ENCODE assay signal across 26 cellular contexts in the genomic region with DNA sequence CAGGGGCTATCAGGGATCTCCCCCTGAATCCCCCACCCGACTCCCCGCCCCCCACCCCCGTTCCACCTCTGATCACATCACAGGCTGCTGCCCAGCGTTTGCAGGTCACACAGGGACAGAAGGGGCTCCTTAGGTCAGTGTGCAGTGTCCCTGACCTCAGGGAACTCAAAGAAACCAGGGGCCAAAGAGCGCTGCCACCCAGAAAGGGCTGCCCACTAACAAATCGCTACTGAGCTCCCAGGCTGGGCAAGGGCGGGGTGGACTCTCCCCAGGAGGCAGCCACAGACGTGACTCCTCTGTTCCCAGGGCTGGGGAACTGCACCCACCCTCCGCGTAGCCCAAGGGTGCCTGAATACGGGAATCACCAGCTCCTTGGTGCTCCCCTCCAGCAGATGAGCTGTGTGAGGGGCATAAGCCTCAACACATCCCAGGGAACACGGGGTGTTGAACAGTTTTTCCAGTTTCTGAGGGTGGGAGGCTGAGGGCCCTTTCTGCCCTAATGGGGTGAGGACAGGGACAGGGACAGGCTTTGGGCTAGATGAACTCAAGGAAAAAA. TPM values are rescaled to one million over a fixed set of nuclear protein-coding genes. Genes with fewer than 3 reads are reported as not detected.
DNase-seq lines count a peak whose midpoint lies in the region; ATAC-seq and TF ChIP-seq lines count a peak whose summit lies in the region.
"Had no signal": no experiment of that assay in that cellular context is flagged by ENCODE, and none has a peak within 500 bp of the region (broad histone marks: within the 10 kb centered on the region; RNA-seq: fewer than 3 reads in every experiment).

No MANE protein-coding gene starts in this region.

- H3K9me3 ChIP-seq in HEK293 (ENCODE audit: control insufficient read depth, insufficient read depth, low read depth, low read length) (no peaks in the 10 kb centered on the region), right lobe of liver (no peaks in the 10 kb centered on the region), thyroid gland (no peaks in the 10 kb centered on the region)
- H3K9me3 ChIP-seq: ovary, SK-N-SH had no signal

- H3K36me3 Mint-ChIP-seq in chondrocyte (ENCODE audit: low read depth): peaks cover 22% of the 10 kb centered on the region
- H3K36me3 Mint-ChIP-seq: activated naive CD8-positive, alpha-beta T cell treated with anti-CD3 and anti-CD28 coated beads, Interleukin-2, amount 10 ng/mL, durations not matched to agents 7 days and 5 days had no signal

- H3K9me3 Mint-ChIP-seq in chondrocyte (ENCODE audit: low read depth): no peaks in the 10 kb centered on the region
- H3K9me3 Mint-ChIP-seq: activated naive CD8-positive, alpha-beta T cell treated with anti-CD3 and anti-CD28 coated beads, Interleukin-2, amount 10 ng/mL, durations not matched to agents 7 days and 5 days; activated T-cell treated with anti-CD3 and anti-CD28 coated beads, Interleukin-2, amount 50 U/mL, for 24 hours; nephron progenitor cell; stimulated activated naive CD8-positive, alpha-beta T cell treated with anti-CD3 and anti-CD28 coated beads, Interleukin-15, Interleukin-2, amounts not matched to agents 100 ng/mL and 50 ng/mL, for 24 hours; WTC11 had no signal

- TF ChIP-seq POLR2A in right lobe of liver (IDR thresholded peaks at IDR 0.05): no peak
- no peak for TF ChIP-seq POLR2A in thyroid gland (IDR thresholded peaks at IDR 0.05)
- TF ChIP-seq POLR2A in erythroblast (IDR thresholded peaks at IDR 0.05; ENCODE audit: low read length): no peak

- no peak overlapping the region for H3K4me3 ChIP-seq in HEK293 (ENCODE audit: low read depth, low read length)
- H3K4me3 ChIP-seq in right lobe of liver: no peak overlapping the region
- H3K4me3 ChIP-seq in thyroid gland (replicated peaks in 1 of 3): no peak overlapping the region
- H3K4me3 ChIP-seq: lung, ovary had no signal

- no peaks in the 10 kb centered on the region for H3K27me3 Mint-ChIP-seq in chondrocyte (ENCODE audit: low read depth)
- H3K27me3 Mint-ChIP-seq: activated naive CD8-positive, alpha-beta T cell treated with anti-CD3 and anti-CD28 coated beads, Interleukin-2, amount 10 ng/mL, durations not matched to agents 7 days and 5 days; activated T-cell treated with anti-CD3 and anti-CD28 coated beads, Interleukin-2, amount 50 U/mL, for 24 hours; stimulated activated naive CD8-positive, alpha-beta T cell treated with anti-CD3 and anti-CD28 coated beads, Interleukin-15, Interleukin-2, amounts not matched to agents 100 ng/mL and 50 ng/mL, for 24 hours had no signal

- peak in 3 of 4 donors; percentile 8 to 66 (median 8) for ATAC-seq in right lobe of liver
- ATAC-seq: WTC11 had no signal

- H3K4me1 ChIP-seq in HEK293 (ENCODE audit: control insufficient read depth, insufficient read depth, low read length) (peaks cover 5% of the 10 kb centered on the region), right lobe of liver (peaks cover 0 to 24% (median 0%) of the 10 kb centered on the region in 4 donors), thyroid gland (peaks cover 8 to 27% of the 10 kb centered on the region in 2 donors)

- WGBS in right lobe of liver (ENCODE audit: insufficient coverage, low coverage, low lambda C conversion rate, missing lambda C conversion rate): 59% methylated on average over 6 of the region's 12 CpGs
- WGBS in thyroid gland, 2 donors: 79 to 94% methylated on average over 8 of the region's 12 CpGs

- H3K27me3 ChIP-seq in right lobe of liver: no peaks in the 10 kb centered on the region
- no peaks in the 10 kb centered on the region for H3K27me3 ChIP-seq in thyroid gland
- H3K27me3 ChIP-seq: ovary had no signal

- intact Hi-C loops in right lobe of liver (cut with DNase I) (no loop called here), thyroid gland (cut with DNase I) (no loop called here)

- H3K4me3 Mint-ChIP-seq in chondrocyte (ENCODE audit: unreplicated experiment): no peak overlapping the region
- H3K4me3 Mint-ChIP-seq: activated naive CD8-positive, alpha-beta T cell treated with anti-CD3 and anti-CD28 coated beads, Interleukin-2, amount 10 ng/mL, durations not matched to agents 7 days and 5 days; activated T-cell treated with anti-CD3 and anti-CD28 coated beads, Interleukin-2, amount 50 U/mL, for 24 hours; CD14-positive monocyte; nephron progenitor cell; stimulated activated naive CD8-positive, alpha-beta T cell treated with anti-CD3 and anti-CD28 coated beads, Interleukin-15, Interleukin-2, amounts not matched to agents 100 ng/mL and 50 ng/mL, for 24 hours; WTC11 had no signal

- peaks cover 33% of the 10 kb centered on the region for H3K4me1 Mint-ChIP-seq in chondrocyte (ENCODE audit: low read depth)
- H3K4me1 Mint-ChIP-seq: WTC11 had no signal

- in situ Hi-C loops in GM13977 (cut with MboI; ENCODE audit: low pct_unique_long_range_greater_than_20kb, low sequenced_read_pairs, unreplicated experiment): no loop called here

- H3K36me3 ChIP-seq in HEK293 (ENCODE audit: control insufficient read depth in 2 of 2, insufficient read depth in 1 of 2, low read length in 2 of 2) (peaks cover 10 to 77% of the 10 kb centered on the region in 2 experiments; a peak in 2 of 3 replicates), right lobe of liver (peaks cover 5 to 52% (median 30%) of the 10 kb centered on the region in 4 donors), thyroid gland (peaks cover 33 to 43% of the 10 kb centered on the region in 2 donors)
- H3K36me3 ChIP-seq: ovary had no signal

- POLR2A ChIA-PET in HEK293 (lab: Yijun Ruan, JAX): no interaction called here

- CTCF ChIA-PET in HEK293 (lab: Yijun Ruan, JAX): interaction anchor here (0.5 to 4.4 kb wide), 3 partner anchors 13 to 521 kb away, joined by 3 to 23 read pairs (median 6); no protein-coding TSS in a partner anchor

- TF ChIP-seq CTCF in HEK293 (tag by site-specific recombination; IDR thresholded peaks at IDR 0.05): no peak
- no peak for TF ChIP-seq CTCF in chondrocyte (IDR thresholded peaks at IDR 0.05)
- TF ChIP-seq CTCF in right lobe of liver (IDR thresholded peaks at IDR 0.05): no peak
- TF ChIP-seq CTCF in thyroid gland (IDR thresholded peaks at IDR 0.05): no peak
- TF ChIP-seq CTCF in GM13977 (IDR thresholded peaks at IDR 0.05; ENCODE audit: extremely low read depth, insufficient read depth, missing control alignments): no peak

- H3K27ac Mint-ChIP-seq in chondrocyte (ENCODE audit: unreplicated experiment): peak overlapping the region; percentile 49
- H3K27ac Mint-ChIP-seq: activated naive CD8-positive, alpha-beta T cell treated with anti-CD3 and anti-CD28 coated beads, Interleukin-2, amount 10 ng/mL, durations not matched to agents 7 days and 5 days; activated T-cell treated with anti-CD3 and anti-CD28 coated beads, Interleukin-2, amount 50 U/mL, for 24 hours; stimulated activated naive CD8-positive, alpha-beta T cell treated with anti-CD3 and anti-CD28 coated beads, Interleukin-15, Interleukin-2, amounts not matched to agents 100 ng/mL and 50 ng/mL, for 24 hours; WTC11 had no signal

- H3K27ac ChIP-seq in HEK293 (ENCODE audit: extremely low read depth, low read depth, low read length): 0 out of 2 replicates have a peak overlapping the region, but pooled peaks have one; percentile 33
- peak overlapping the region in 1 of 3 donors; percentile 24 for H3K27ac ChIP-seq in right lobe of liver
- peak overlapping the region in 2 of 3 donors; percentile 41 to 45 for H3K27ac ChIP-seq in thyroid gland
- H3K27ac ChIP-seq: epithelial cell of prostate, ovary had no signal

- no peak for DNase-seq in chondrocyte (ENCODE audit: low spot score)
- peak in 1 of 3 donors; percentile 75 for DNase-seq in right lobe of liver
- DNase-seq in thyroid gland: no peak
- DNase-seq in GM13977 (ENCODE audit: low spot score): no peak
- no peak for DNase-seq in erythroblast (lab: John Stamatoyannopoulos, UW)
- no peak for DNase-seq in NCI-H2029 treated with DMSO at 0.1 percent for 48 hours (lab: John Stamatoyannopoulos, UW)
- DNase-seq: activated CD4-positive, alpha-beta T cell treated with anti-CD3 and anti-CD28 coated beads, Interleukin-2, amount 50 U/mL, for 1 hour; activated effector memory CD4-positive, alpha-beta T cell treated with anti-CD3 and anti-CD28 coated beads, Interleukin-2, amount 50 U/mL, for 16 hours; activated naive CD8-positive, alpha-beta T cell treated with anti-CD3 and anti-CD28 coated beads, Interleukin-2, amount 10 ng/mL, durations not matched to agents 7 days and 5 days; activated T-cell treated with anti-CD3 and anti-CD28 coated beads, Interleukin-2, amount 50 U/mL, for 24 hours; caudate nucleus; cortex of kidney; effector memory CD4-positive, alpha-beta T cell; NCI-H1436 treated with DMSO at 0.1 percent for 48 hours; NCI-H446; nephron progenitor cell; ovary; SK-N-SH; stimulated activated CD4-positive, alpha-beta T cell treated with anti-CD3 and anti-CD28 coated beads, Interleukin-1b, Interleukin-23, amount 100 ng/mL, for 48 hours had no signal

TF ChIP-seq in HEK293, 187 proteins besides CTCF, POLR2A, EP300 and RAD21 (continues in another document):
- TF ChIP-seq ZNF248 (tag by site-specific recombination; IDR thresholded peaks at IDR 0.05) (no peak), ZNF837 (tag by site-specific recombination; IDR thresholded peaks at IDR 0.05) (no peak), HOXA7 (CRISPR knock-in tag; IDR thresholded peaks at IDR 0.05; ENCODE audit: borderline replicate concordance) (no peak), ZNF416 (tag by site-specific recombination; IDR thresholded peaks at IDR 0.05) (no peak)
- TF ChIP-seq, protein P1, sequence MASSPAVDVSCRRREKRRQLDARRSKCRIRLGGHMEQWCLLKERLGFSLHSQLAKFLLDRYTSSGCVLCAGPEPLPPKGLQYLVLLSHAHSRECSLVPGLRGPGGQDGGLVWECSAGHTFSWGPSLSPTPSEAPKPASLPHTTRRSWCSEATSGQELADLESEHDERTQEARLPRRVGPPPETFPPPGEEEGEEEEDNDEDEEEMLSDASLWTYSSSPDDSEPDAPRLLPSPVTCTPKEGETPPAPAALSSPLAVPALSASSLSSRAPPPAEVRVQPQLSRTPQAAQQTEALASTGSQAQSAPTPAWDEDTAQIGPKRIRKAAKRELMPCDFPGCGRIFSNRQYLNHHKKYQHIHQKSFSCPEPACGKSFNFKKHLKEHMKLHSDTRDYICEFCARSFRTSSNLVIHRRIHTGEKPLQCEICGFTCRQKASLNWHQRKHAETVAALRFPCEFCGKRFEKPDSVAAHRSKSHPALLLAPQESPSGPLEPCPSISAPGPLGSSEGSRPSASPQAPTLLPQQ (tag by site-specific recombination; IDR thresholded peaks at IDR 0.05): no peak

RNA-seq across cellular contexts. Expression of a gene that starts 9.9 kb away (rescaled TPM):
- 47.3 to 49.2 TPM (median 48.0 TPM) in 3 replicates for total RNA-seq in chondrocyte
- total RNA-seq in right lobe of liver: 10 to 100 TPM; 17.1 to 22.6 (median 21.1) TPM
- 10 to 100 TPM; 46.1 to 55.4 (median 49.8) TPM for total RNA-seq in thyroid gland

RNA-seq across cellular contexts. Expression of a gene that starts 15.8 kb away (rescaled TPM):
- total RNA-seq in chondrocyte: 0.85 to 1.8 TPM in 2 of 3 replicates, not detected in the other
- total RNA-seq in right lobe of liver: under 1 TPM in 3 of 6 experiments, not detected in 3; 0.37 to 0.78 (median 0.68) TPM
- total RNA-seq in thyroid gland: not detected
- total RNA-seq: RPMI7951 had no signal

RNA-seq across cellular contexts. Expression of a gene that starts 24.6 kb away (rescaled TPM):
- 279 to 383 TPM (median 382 TPM) in 3 replicates for total RNA-seq in chondrocyte
- total RNA-seq in right lobe of liver: 100 to 1,000 TPM; 146 to 211 (median 170) TPM
- total RNA-seq in thyroid gland: 100 to 1,000 TPM in 1 of 4 donors, 10 to 100 TPM in 3; 52.6 to 120 (median 75.5) TPM
